Comparison of ENCODE assay signal across 24 cellular contexts in genomic region chr1:117595993-117596720, GRCh38. TPM values are rescaled to one million over a fixed set of nuclear protein-coding genes. Genes with fewer than 3 reads are reported as not detected.
DNase-seq lines count a peak whose midpoint lies in the region; ATAC-seq and TF ChIP-seq lines count a peak whose summit lies in the region.
"Had no signal": no experiment of that assay in that cellular context is flagged by ENCODE, and none has a peak within 500 bp of the region (broad histone marks: within the 10 kb centered on the region; RNA-seq: fewer than 3 reads in every experiment).

No MANE protein-coding gene starts in this region.

- no peaks in the 10 kb centered on the region for H3K36me3 ChIP-seq in Peyer's patch
- H3K36me3 ChIP-seq: BLaER1 treated with 17β-estradiol and CSF1 and Interleukin-3, amounts not matched to agents 10 nM and 100 nM; heart left ventricle; left lung; uterus had no signal

- TF ChIP-seq CTCF in Peyer's patch (IDR thresholded peaks at IDR 0.05): no peak

- no peak overlapping the region for H3K4me3 ChIP-seq in Peyer's patch
- H3K4me3 ChIP-seq: BLaER1 treated with 17β-estradiol and CSF1 and Interleukin-3, amounts not matched to agents 10 nM and 100 nM; GM23248; heart left ventricle; left lung; skin epidermis; uterus had no signal

- no peaks in the 10 kb centered on the region for H3K4me1 Mint-ChIP-seq in activated T-helper 1 cell treated with anti-CD3 and anti-CD28 coated beads, Interleukin-12 subunit alpha, Interleukin-12 subunit beta, Interleukin-2, Interleukin-4 antibody, amounts not matched to agents 30 ng/mL and 10 ng/mL and 1 ng/mL, durations not matched to agents 14 hours and 24 hours and 36 hours (ENCODE audit: low read depth)
- H3K4me1 Mint-ChIP-seq: activated CD4-positive, alpha-beta T cell treated with anti-CD3 and anti-CD28 coated beads, Interleukin-2, amount 10 ng/mL, durations not matched to agents 7 days and 5 days had no signal

- peaks cover 12% of the 10 kb centered on the region for H3K27me3 Mint-ChIP-seq in activated T-helper 1 cell treated with anti-CD3 and anti-CD28 coated beads, Interleukin-12 subunit alpha, Interleukin-12 subunit beta, Interleukin-2, Interleukin-4 antibody, amounts not matched to agents 30 ng/mL and 10 ng/mL and 1 ng/mL, durations not matched to agents 14 hours and 24 hours and 36 hours (ENCODE audit: insufficient read depth)

- no peaks in the 10 kb centered on the region for H3K4me1 ChIP-seq in Peyer's patch
- H3K4me1 ChIP-seq: BLaER1 treated with 17β-estradiol and CSF1 and Interleukin-3, amounts not matched to agents 10 nM and 100 nM; left lung; uterus had no signal

- intact Hi-C loops in activated T-helper 1 cell treated with anti-CD3 and anti-CD28 coated beads, Interleukin-12 subunit alpha, Interleukin-12 subunit beta, Interleukin-2, Interleukin-4 antibody, amounts not matched to agents 30 ng/mL and 10 ng/mL and 1 ng/mL, durations not matched to agents 14 hours and 24 hours and 36 hours (cut with micrococcal nuclease): no loop called here

- no peaks in the 10 kb centered on the region for H3K9me3 ChIP-seq in Peyer's patch
- H3K9me3 ChIP-seq: BLaER1 treated with 17β-estradiol and CSF1 and Interleukin-3, amounts not matched to agents 10 nM and 100 nM; heart left ventricle; left lung; uterus had no signal

- no peak for ATAC-seq in left lobe of liver
- ATAC-seq in HG03460 (IDR thresholded peaks at IDR 0.05; ENCODE audit: unreplicated experiment): no peak
- ATAC-seq: heart left ventricle, left lung had no signal

- H3K9me3 Mint-ChIP-seq in activated T-helper 1 cell treated with anti-CD3 and anti-CD28 coated beads, Interleukin-12 subunit alpha, Interleukin-12 subunit beta, Interleukin-2, Interleukin-4 antibody, amounts not matched to agents 30 ng/mL and 10 ng/mL and 1 ng/mL, durations not matched to agents 14 hours and 24 hours and 36 hours: no peaks in the 10 kb centered on the region
- H3K9me3 Mint-ChIP-seq: activated CD4-positive, alpha-beta T cell treated with anti-CD3 and anti-CD28 coated beads, Interleukin-2, amount 10 ng/mL, durations not matched to agents 7 days and 5 days had no signal

- H3K4me3 Mint-ChIP-seq in activated T-helper 1 cell treated with anti-CD3 and anti-CD28 coated beads, Interleukin-12 subunit alpha, Interleukin-12 subunit beta, Interleukin-2, Interleukin-4 antibody, amounts not matched to agents 30 ng/mL and 10 ng/mL and 1 ng/mL, durations not matched to agents 14 hours and 24 hours and 36 hours: no peak overlapping the region
- H3K4me3 Mint-ChIP-seq: activated CD4-positive, alpha-beta T cell treated with anti-CD3 and anti-CD28 coated beads, Interleukin-2, amount 10 ng/mL, durations not matched to agents 7 days and 5 days had no signal

- no peaks in the 10 kb centered on the region for H3K27me3 ChIP-seq in Peyer's patch
- H3K27me3 ChIP-seq: BLaER1 treated with 17β-estradiol and CSF1 and Interleukin-3, amounts not matched to agents 10 nM and 100 nM; heart left ventricle; left lung; uterus had no signal

- H3K36me3 Mint-ChIP-seq in activated T-helper 1 cell treated with anti-CD3 and anti-CD28 coated beads, Interleukin-12 subunit alpha, Interleukin-12 subunit beta, Interleukin-2, Interleukin-4 antibody, amounts not matched to agents 30 ng/mL and 10 ng/mL and 1 ng/mL, durations not matched to agents 14 hours and 24 hours and 36 hours (ENCODE audit: low read depth): no peaks in the 10 kb centered on the region

- no peak overlapping the region for H3K27ac Mint-ChIP-seq in activated T-helper 1 cell treated with anti-CD3 and anti-CD28 coated beads, Interleukin-12 subunit alpha, Interleukin-12 subunit beta, Interleukin-2, Interleukin-4 antibody, amounts not matched to agents 30 ng/mL and 10 ng/mL and 1 ng/mL, durations not matched to agents 14 hours and 24 hours and 36 hours
- H3K27ac Mint-ChIP-seq: activated CD4-positive, alpha-beta T cell treated with anti-CD3 and anti-CD28 coated beads, Interleukin-2, amount 10 ng/mL, durations not matched to agents 7 days and 5 days had no signal

- TF ChIP-seq POLR2A in Peyer's patch (IDR thresholded peaks at IDR 0.05): no peak

- peak; percentile 50 for DNase-seq in activated effector memory CD4-positive, alpha-beta T cell treated with anti-CD3 and anti-CD28 coated beads, Interleukin-2, amount 50 U/mL, for 16 hours
- DNase-seq in activated effector memory CD4-positive, alpha-beta T cell treated with Interleukin-2 at 50 U/mL for 16 hours: no peak
- peak; percentile 2 to 47 (median 42) for DNase-seq in Peyer's patch
- DNase-seq in left lobe of liver (ENCODE audit: low spot score): peak; percentile 23
- DNase-seq in activated CD4-positive, alpha-beta T cell treated with anti-CD3 and anti-CD28 coated beads, Interleukin-2, amount 50 U/mL, for 1 hour: no peak
- DNase-seq in DMS53 (lab: John Stamatoyannopoulos, UW): no peak
- DNase-seq in activated T-helper 1 cell treated with anti-CD3 and anti-CD28 coated beads, Interleukin-12 subunit alpha, Interleukin-12 subunit beta, Interleukin-2, Interleukin-4 antibody, amounts not matched to agents 30 ng/mL and 10 ng/mL and 1 ng/mL, durations not matched to agents 14 hours and 24 hours and 36 hours (ENCODE audit: low spot score): no peak
- DNase-seq: activated CD4-positive, alpha-beta T cell treated with anti-CD3 and anti-CD28 coated beads, Interleukin-2, amount 10 ng/mL, durations not matched to agents 7 days and 5 days; activated CD8-positive, alpha-beta memory T cell treated with anti-CD3 and anti-CD28 coated beads, Interleukin-2, amount 50 U/mL, for 48 hours; activated naive CD4-positive, alpha-beta T cell; Calu3; EL; GM23248; heart left ventricle; left lung; NCI-H1105; NCI-H2081 treated with DMSO at 0.1 percent for 48 hours; stimulated activated CD4-positive, alpha-beta T cell treated with anti-CD3 and anti-CD28 coated beads, Interleukin-2, amount 100 ng/mL, for 48 hours; substantia nigra; SW 1271; uterus had no signal

- peak overlapping the region in 1 of 4 donors; percentile 62 for H3K27ac ChIP-seq in Peyer's patch
- H3K27ac ChIP-seq: BLaER1 treated with 17β-estradiol and CSF1 and Interleukin-3, amounts not matched to agents 10 nM and 100 nM; GM23248; heart left ventricle; left lung; uterus had no signal

RNA-seq across cellular contexts. Expression of gene TENT5C, which starts 9.7 kb away (rescaled TPM):
- 10 to 100 TPM in 3 of 4 donors, 1 to 10 TPM in 1; 6.4 to 20.6 (median 12.8) TPM for total RNA-seq in Peyer's patch
- total RNA-seq in left lobe of liver: 2.4 TPM
- 4.9 and 5.2 TPM in 2 replicates for total RNA-seq in activated T-helper 1 cell treated with anti-CD3 and anti-CD28 coated beads, Interleukin-12 subunit alpha, Interleukin-12 subunit beta, Interleukin-2, Interleukin-4 antibody, amounts not matched to agents 30 ng/mL and 10 ng/mL and 1 ng/mL, durations not matched to agents 14 hours and 24 hours and 36 hours
- total RNA-seq: GM23248 had no signal

Comparison
In these comparisons a context has a peak if more than half of its experiments do, and no peak if none do; other contexts are left out.
1. DNase-seq: peak in activated effector memory CD4-positive, alpha-beta T cell treated with anti-CD3 and anti-CD28 coated beads, Interleukin-2, amount 50 U/mL, for 16 hours (single experiment), Peyer's patch (3 of 3) and left lobe of liver (single experiment); none in activated effector memory CD4-positive, alpha-beta T cell treated with Interleukin-2 at 50 U/mL for 16 hours (single experiment), activated CD4-positive, alpha-beta T cell treated with anti-CD3 and anti-CD28 coated beads, Interleukin-2, amount 50 U/mL, for 1 hour (single experiment), DMS53 (single experiment) and activated T-helper 1 cell treated with anti-CD3 and anti-CD28 coated beads, Interleukin-12 subunit alpha, Interleukin-12 subunit beta, Interleukin-2, Interleukin-4 antibody, amounts not matched to agents 30 ng/mL and 10 ng/mL and 1 ng/mL, durations not matched to agents 14 hours and 24 hours and 36 hours (single experiment).